In genomic region chr6:75546401-75546800, GRCh38 we compare ENCODE assay signal across 8 cellular contexts. TPM values are rescaled to one million over a fixed set of nuclear protein-coding genes. Genes with fewer than 3 reads are reported as not detected.
DNase-seq lines count a peak whose midpoint lies in the region; ATAC-seq and TF ChIP-seq lines count a peak whose summit lies in the region.

No MANE protein-coding gene starts in this region.

- H3K4me3 ChIP-seq in HFF-Myc (replicated peaks; ENCODE audit: low read depth, low read length): no peak overlapping the region
- no peak overlapping the region for H3K4me3 ChIP-seq in right atrium auricular region

- peak; percentile 25 for DNase-seq in AG20443 (ENCODE audit: low spot score)
- DNase-seq in HFF-Myc (ENCODE audit: extremely low read depth, low read depth): peak; percentile 6
- peak; percentile 6 for DNase-seq in SW480 (ENCODE audit: low spot score)
- DNase-seq in kidney tubule cell (ENCODE audit: low spot score): peak; percentile 7
- no peak for DNase-seq in NCI-H146 (lab: John Stamatoyannopoulos, UW)
- DNase-seq in right atrium auricular region (ENCODE audit: low spot score): no peak

- H3K36me3 ChIP-seq in right atrium auricular region: no peaks in the 10 kb centered on the region

- no peak for TF ChIP-seq CTCF in HFF-Myc (IDR thresholded peaks at IDR 0.05; ENCODE audit: low read depth, low read length, missing control alignments)
- TF ChIP-seq CTCF in right atrium auricular region (IDR thresholded peaks at IDR 0.05): peak in 1 of 2 donors; percentile 48

- ATAC-seq in GM21447 (IDR thresholded peaks at IDR 0.05; ENCODE audit: unreplicated experiment): no peak
- ATAC-seq in HG03457 (IDR thresholded peaks at IDR 0.05; ENCODE audit: unreplicated experiment): no peak

- no peaks in the 10 kb centered on the region for H3K27me3 ChIP-seq in right atrium auricular region

- H3K27ac ChIP-seq in right atrium auricular region: no peak overlapping the region

- H3K4me1 ChIP-seq in right atrium auricular region: no peaks in the 10 kb centered on the region

- no peaks in the 10 kb centered on the region for H3K9me3 ChIP-seq in right atrium auricular region

RNA-seq across cellular contexts. Expression of gene FILIP1, which starts 52.8 kb away (rescaled TPM):
- 100 to 1,000 TPM in 1 of 2 donors, 10 to 100 TPM in 1; 78.2 to 117 TPM for total RNA-seq in right atrium auricular region

RNA-seq across cellular contexts. Expression of gene SENP6, which starts 55.3 kb away (rescaled TPM):
- total RNA-seq in right atrium auricular region: 10 to 100 TPM; 54.6 to 59.8 TPM

Comparison
In these comparisons a context has a peak if more than half of its experiments do, and no peak if none do; other contexts are left out.
1. DNase-seq: peak in AG20443 (single experiment), HFF-Myc (single experiment), SW480 (single experiment) and kidney tubule cell (single experiment); none in NCI-H146 (single experiment) and right atrium auricular region (single experiment).